In the genomic region with DNA sequence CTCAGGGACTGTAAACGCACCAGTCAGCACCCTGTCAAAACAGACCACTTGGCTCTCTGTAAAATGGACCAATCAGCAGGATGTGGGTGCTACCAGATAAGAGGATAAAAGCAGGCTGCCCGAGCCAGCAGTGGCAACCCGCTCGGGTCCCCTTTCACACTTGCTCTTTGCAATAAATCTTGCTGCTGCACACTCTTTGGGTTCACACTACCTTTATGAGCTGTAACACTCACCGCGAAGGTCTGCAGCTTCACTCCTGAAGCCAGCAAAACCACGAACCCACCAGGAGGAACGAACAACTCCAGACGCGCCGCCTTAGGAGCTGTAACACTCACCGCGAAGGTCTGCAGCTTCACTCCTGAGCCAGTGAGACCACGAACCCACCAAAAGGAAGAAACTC, we compare ENCODE assay signal across 8 cellular contexts.
DNase-seq lines count a peak whose midpoint lies in the region; ATAC-seq and TF ChIP-seq lines count a peak whose summit lies in the region.
"Not testable (repeated sequence)": the region's sequence is repeated elsewhere in the genome, so short reads cannot be mapped to it uniquely, and the experiment has no call there.

No MANE protein-coding gene starts in this region.

- CTCF ChIA-PET in CD4-positive, alpha-beta T cell (lab: Charles Lee), result interaction anchor here (1.0 kb wide), 1 partner anchor 8 kb away, joined by 3 read pairs; no protein-coding TSS in a partner anchor
- CTCF ChIA-PET in activated CD4-positive, alpha-beta memory T cell treated with anti-CD3 and anti-CD28 coated beads for 36 hours (lab: Charles Lee), result interaction anchor here (0.6 to 1.4 kb wide), 3 partner anchors 23 to 585 kb away, joined by 3 to 4 read pairs (median 3); no protein-coding TSS in a partner anchor

- peak overlapping the region; percentile 55 for H3K4me2 ChIP-seq in Karpas-422 (ENCODE audit: low read depth, low read length, poor library complexity, severe bottlenecking)

- H3K27ac ChIP-seq in CD4-positive, alpha-beta T cell (ENCODE audit: low read depth, low read length); Karpas-422 (ENCODE audit: low read length): not testable (repeated sequence)

- H3K79me2 ChIP-seq in Karpas-422 (ENCODE audit: low read length), result not testable (repeated sequence)

- not testable (repeated sequence) for H3K9ac ChIP-seq in Karpas-422 (ENCODE audit: low read length)

- not testable (repeated sequence) for DNase-seq in CD4-positive, alpha-beta T cell; Karpas-422; memory B cell (ENCODE audit: low spot score in 2 of 2)
- peak; percentile 36 for DNase-seq in T-helper 2 cell treated with Interferon-gamma antibody and Interleukin-4, amounts not matched to agents 5 μg/mL and 100 μg/mL, for 36 hours (ENCODE audit: low spot score)
- DNase-seq in activated CD4-positive, alpha-beta memory T cell treated with anti-CD3 and anti-CD28 coated beads for 36 hours, result peak; percentile 53
- DNase-seq in activated T-cell treated with anti-CD3 and anti-CD28 coated beads, Interleukin-2, amount 50 U/mL, for 48 hours, result peak; percentile 58 to 61
- peak; percentile 13 to 39 for DNase-seq in stimulated activated CD8-positive, alpha-beta memory T cell treated with anti-CD3 and anti-CD28 coated beads, Interleukin-2, amount 100 ng/mL, for 48 hours (ENCODE audit: low read depth in 2 of 2)

- H3K36me3 ChIP-seq in Karpas-422 (ENCODE audit: insufficient read depth, low read length), result not testable (repeated sequence)

- peaks cover 23% of the 10 kb centered on the region for H3K4me1 ChIP-seq in Karpas-422 (ENCODE audit: low read length)

- H2AFZ ChIP-seq in Karpas-422 (ENCODE audit: low read length), result not testable (repeated sequence)

- POLR2A ChIA-PET in CD4-positive, alpha-beta T cell (lab: Charles Lee), result not testable (repeated sequence)
- POLR2A ChIA-PET in activated CD4-positive, alpha-beta memory T cell treated with anti-CD3 and anti-CD28 coated beads for 36 hours (lab: Charles Lee), result interaction anchor here (1.6 kb wide), 1 partner anchor 26 kb away, joined by 4 read pairs; no protein-coding TSS in a partner anchor

- not testable (repeated sequence) for H4K20me1 ChIP-seq in Karpas-422 (ENCODE audit: insufficient read depth, low read depth, low read length)

- H3K9me3 ChIP-seq in CD4-positive, alpha-beta T cell (ENCODE audit: control insufficient read depth, low read length); Karpas-422 (ENCODE audit: low read length): not testable (repeated sequence)

- H3K27me3 Mint-ChIP-seq in CD4-positive, alpha-beta T cell, result peaks cover 34% of the 10 kb centered on the region
- peaks cover 24% of the 10 kb centered on the region for H3K27me3 Mint-ChIP-seq in T-helper 2 cell treated with Interferon-gamma antibody and Interleukin-4, amounts not matched to agents 5 μg/mL and 100 μg/mL, for 36 hours (ENCODE audit: low read depth)
- peaks cover 12% of the 10 kb centered on the region for H3K27me3 Mint-ChIP-seq in activated CD4-positive, alpha-beta memory T cell treated with anti-CD3 and anti-CD28 coated beads for 36 hours
- not testable (repeated sequence) for H3K27me3 Mint-ChIP-seq in activated naive CD8-positive, alpha-beta T cell
- peaks cover 14% of the 10 kb centered on the region for H3K27me3 Mint-ChIP-seq in memory B cell

- ATAC-seq in CD4-positive, alpha-beta T cell (ENCODE audit: poor library complexity); memory B cell (ENCODE audit: low read depth): not testable (repeated sequence)

- H3K4me3 Mint-ChIP-seq in CD4-positive, alpha-beta T cell, result peak overlapping the region; percentile 73
- H3K4me3 Mint-ChIP-seq in T-helper 2 cell treated with Interferon-gamma antibody and Interleukin-4, amounts not matched to agents 5 μg/mL and 100 μg/mL, for 36 hours, result peak overlapping the region; percentile 76
- H3K4me3 Mint-ChIP-seq in activated CD4-positive, alpha-beta memory T cell treated with anti-CD3 and anti-CD28 coated beads for 36 hours, result peak overlapping the region; percentile 70
- peak overlapping the region; percentile 85 for H3K4me3 Mint-ChIP-seq in activated naive CD8-positive, alpha-beta T cell
- peak overlapping the region; percentile 77 for H3K4me3 Mint-ChIP-seq in memory B cell

- H3K36me3 Mint-ChIP-seq in CD4-positive, alpha-beta T cell (ENCODE audit: low read depth); T-helper 2 cell treated with Interferon-gamma antibody and Interleukin-4, amounts not matched to agents 5 μg/mL and 100 μg/mL, for 36 hours (ENCODE audit: low read depth); activated CD4-positive, alpha-beta memory T cell treated with anti-CD3 and anti-CD28 coated beads for 36 hours; activated naive CD8-positive, alpha-beta T cell; memory B cell: not testable (repeated sequence)

- TF ChIP-seq CTCF in CD4-positive, alpha-beta T cell (IDR thresholded peaks at IDR 0.05), result not testable (repeated sequence)

- H3K9me3 Mint-ChIP-seq in CD4-positive, alpha-beta T cell; T-helper 2 cell treated with Interferon-gamma antibody and Interleukin-4, amounts not matched to agents 5 μg/mL and 100 μg/mL, for 36 hours; activated CD4-positive, alpha-beta memory T cell treated with anti-CD3 and anti-CD28 coated beads for 36 hours; activated naive CD8-positive, alpha-beta T cell (ENCODE audit: low read depth); memory B cell: not testable (repeated sequence)

- peaks cover 13% of the 10 kb centered on the region for H3K4me1 Mint-ChIP-seq in CD4-positive, alpha-beta T cell (ENCODE audit: low read depth)
- H3K4me1 Mint-ChIP-seq in T-helper 2 cell treated with Interferon-gamma antibody and Interleukin-4, amounts not matched to agents 5 μg/mL and 100 μg/mL, for 36 hours (ENCODE audit: low read depth), result peaks cover 25% of the 10 kb centered on the region
- H3K4me1 Mint-ChIP-seq in activated CD4-positive, alpha-beta memory T cell treated with anti-CD3 and anti-CD28 coated beads for 36 hours (ENCODE audit: low read depth), result peaks cover 16% of the 10 kb centered on the region
- peaks cover 14% of the 10 kb centered on the region for H3K4me1 Mint-ChIP-seq in activated naive CD8-positive, alpha-beta T cell (ENCODE audit: low read depth)
- H3K4me1 Mint-ChIP-seq in memory B cell, result peaks cover 22% of the 10 kb centered on the region

- H3K4me3 ChIP-seq in Karpas-422 (ENCODE audit: low read length), result peak overlapping the region; percentile 37; the same call in 1 of the 2 replicates

- intact Hi-C loops in CD4-positive, alpha-beta T cell (cut with DNase I, micrococcal nuclease), result not testable (repeated sequence)
- intact Hi-C loops in activated CD4-positive, alpha-beta memory T cell treated with anti-CD3 and anti-CD28 coated beads for 36 hours (cut with micrococcal nuclease), result loop anchor here (1.0 kb wide), 1 partner anchor 99 kb away; no protein-coding TSS in a partner anchor

- not testable (repeated sequence) for H3K27ac Mint-ChIP-seq in CD4-positive, alpha-beta T cell; activated CD4-positive, alpha-beta memory T cell treated with anti-CD3 and anti-CD28 coated beads for 36 hours; activated naive CD8-positive, alpha-beta T cell; memory B cell
- H3K27ac Mint-ChIP-seq in T-helper 2 cell treated with Interferon-gamma antibody and Interleukin-4, amounts not matched to agents 5 μg/mL and 100 μg/mL, for 36 hours, result peak overlapping the region; percentile 27

- H3K9me2 ChIP-seq in Karpas-422 (replicated peaks; ENCODE audit: insufficient read depth, low read length), result not testable (repeated sequence)

- H3K27me3 ChIP-seq in CD4-positive, alpha-beta T cell (ENCODE audit: control insufficient read depth, insufficient read depth, low read length); Karpas-422 (ENCODE audit: low read length): not testable (repeated sequence)
